Comparison of ENCODE assay signal across 8 cellular contexts in genomic region chr15:55197362-55197705, GRCh38. TPM values are rescaled to one million over a fixed set of nuclear protein-coding genes. Genes with fewer than 3 reads are reported as not detected.
DNase-seq lines count a peak whose midpoint lies in the region; ATAC-seq and TF ChIP-seq lines count a peak whose summit lies in the region.

No MANE protein-coding gene starts in this region.

- DNase-seq in SK-N-SH (no peak), kidney tubule cell (ENCODE audit: low spot score) (peak; percentile 9), mesothelial cell of epicardium (ENCODE audit: low spot score in 2 of 2, unreplicated experiment in 2 of 2) (no peak), nucleus accumbens (lab: John Stamatoyannopoulos, UW) (no peak), UCSD-AML1 (lab: John Stamatoyannopoulos, UW; ENCODE audit: unreplicated experiment) (no peak)
- no peak for DNase-seq in activated CD8-positive, alpha-beta memory T cell treated with anti-CD3 and anti-CD28 coated beads, Interleukin-2, amount 50 U/mL, for 4 hours

- peak overlapping the region; percentile 85 for H3K9ac ChIP-seq in SK-N-SH

- ATAC-seq in GM18505 (IDR thresholded peaks at IDR 0.05; ENCODE audit: unreplicated experiment) (peak; percentile 7), HG02623 (IDR thresholded peaks at IDR 0.05; ENCODE audit: unreplicated experiment) (peak; percentile 7)

- H3K4me3 ChIP-seq in SK-N-SH (ENCODE audit: low read depth in 2 of 2, low read length in 1 of 2) = peak overlapping the region; percentile 82 to 97

- H3K36me3 ChIP-seq in SK-N-SH (replicated peaks in 1 of 2; ENCODE audit: control insufficient read depth in 1 of 2, insufficient read depth in 2 of 2, low read length in 1 of 2) = peaks cover 9 to 13% of the 10 kb centered on the region in 2 experiments

- peaks cover 10% of the 10 kb centered on the region for H3F3A ChIP-seq in SK-N-SH (replicated peaks; ENCODE audit: insufficient read depth)

- H3K9me2 ChIP-seq in SK-N-SH = no peaks in the 10 kb centered on the region; the same call in 1 of the 2 replicates

- H4K20me1 ChIP-seq in SK-N-SH (ENCODE audit: insufficient read depth) = peaks cover 33% of the 10 kb centered on the region

- 2% methylated on average over 10 of the region's 10 CpGs for WGBS in SK-N-SH (ENCODE audit: low lambda C conversion rate)

- CTCF ChIA-PET in SK-N-SH (lab: Yijun Ruan, JAX) = interaction anchor here (0.8 to 2.3 kb wide), 9 partner anchors 15 to 648 kb away, joined by 3 to 6 read pairs (median 3); no protein-coding TSS in a partner anchor

- no peak for TF ChIP-seq EP300 in SK-N-SH (IDR thresholded peaks at IDR 0.05; ENCODE audit: borderline replicate concordance in 1 of 2, low read depth in 1 of 2, low read length in 1 of 2)

- no peak overlapping the region for H3K4me3 Mint-ChIP-seq in mesothelial cell of epicardium

- no peaks in the 10 kb centered on the region for H3K9me3 ChIP-seq in SK-N-SH

- H3K4me2 ChIP-seq in SK-N-SH = peak overlapping the region; percentile 82

- H3K9me3 Mint-ChIP-seq in mesothelial cell of epicardium = peaks cover 7% of the 10 kb centered on the region

- H3K79me2 ChIP-seq in SK-N-SH (ENCODE audit: insufficient read depth) = peaks cover 44% of the 10 kb centered on the region

- no peak overlapping the region for H3K27ac Mint-ChIP-seq in mesothelial cell of epicardium

- H2AFZ ChIP-seq in SK-N-SH (ENCODE audit: low read depth) = peak overlapping the region; percentile 93

- POLR2A ChIA-PET in SK-N-SH (lab: Yijun Ruan, JAX) = interaction anchor here (0.9 to 1.0 kb wide), 2 partner anchors 13 to 122 kb away, joined by 3 to 5 read pairs; partner anchors contain the start of genes PIGB and PIGBOS1

- no peak for TF ChIP-seq RAD21 in SK-N-SH (IDR thresholded peaks at IDR 0.05; ENCODE audit: low read length)

- TF ChIP-seq CTCF in SK-N-SH (IDR thresholded peaks at IDR 0.05) = 0 out of 2 replicates have a peak, but pooled peaks have one; percentile 9
- TF ChIP-seq CTCF in mesothelial cell of epicardium (IDR thresholded peaks at IDR 0.05; ENCODE audit: unreplicated experiment) = no peak

- peaks cover 6% of the 10 kb centered on the region for H3K4me1 Mint-ChIP-seq in mesothelial cell of epicardium

- TF ChIP-seq POLR2A in GM18505 (IDR thresholded peaks at IDR 0.05; ENCODE audit: borderline replicate concordance, extremely low read depth, insufficient read depth, insufficient read length) = no peak

- peaks cover 5 to 11% of the 10 kb centered on the region in 2 experiments; a peak in 3 of 4 replicates for H3K4me1 ChIP-seq in SK-N-SH (ENCODE audit: control insufficient read depth in 1 of 2, insufficient read depth in 2 of 2, low read depth in 1 of 2, low read length in 1 of 2)

- H3K27me3 Mint-ChIP-seq in mesothelial cell of epicardium (ENCODE audit: low read depth) = no peaks in the 10 kb centered on the region

- H3K27ac ChIP-seq in SK-N-SH (ENCODE audit: low read depth in 2 of 2, low read length in 1 of 2) = peak overlapping the region; percentile 91 to 94

- H3K36me3 Mint-ChIP-seq in mesothelial cell of epicardium = peaks cover 2% of the 10 kb centered on the region

- H3K27me3 ChIP-seq in SK-N-SH (ENCODE audit: insufficient read depth) = no peaks in the 10 kb centered on the region

TF ChIP-seq in SK-N-SH, 30 proteins besides CTCF, POLR2A, EP300 and RAD21:
- TF ChIP-seq NRF1 (IDR thresholded peaks at IDR 0.05; ENCODE audit: low read depth, low read length) = no peak
- no peak for TF ChIP-seq ZBTB33 (IDR thresholded peaks at IDR 0.05; ENCODE audit: borderline replicate concordance, low read depth)
- no peak for TF ChIP-seq USF2 (IDR thresholded peaks at IDR 0.05; ENCODE audit: borderline replicate concordance, low read depth, low read length)
- no peak for TF ChIP-seq GABPA (IDR thresholded peaks at IDR 0.05; ENCODE audit: low read depth)
- TF ChIP-seq FOSL2 (IDR thresholded peaks at IDR 0.05; ENCODE audit: borderline replicate concordance, low read depth) = no peak
- no peak for TF ChIP-seq POLR2AphosphoS5 (IDR thresholded peaks at IDR 0.05; ENCODE audit: low read depth, low read length)
- TF ChIP-seq YY1 (IDR thresholded peaks at IDR 0.05; ENCODE audit: low read depth) = no peak
- no peak for TF ChIP-seq PBX3 (IDR thresholded peaks at IDR 0.05)
- no peak for TF ChIP-seq MAX (IDR thresholded peaks at IDR 0.05; ENCODE audit: low read depth)
- TF ChIP-seq SIN3A (IDR thresholded peaks at IDR 0.05; ENCODE audit: borderline replicate concordance, low read depth, low read length) = no peak
- no peak for TF ChIP-seq EZH2phosphoT487 (IDR thresholded peaks at IDR 0.05; ENCODE audit: borderline replicate concordance, low read depth)
- TF ChIP-seq TCF12 (IDR thresholded peaks at IDR 0.05) = no peak
- no peak for TF ChIP-seq RXRA (IDR thresholded peaks at IDR 0.05; ENCODE audit: borderline replicate concordance, low read depth)
- no peak for TF ChIP-seq ELF1 (IDR thresholded peaks at IDR 0.05)
- no peak for TF ChIP-seq REST (IDR thresholded peaks at IDR 0.05; ENCODE audit: low read depth, low read length)
TF ChIP-seq in SK-N-SH: peak in this region for 0.

RNA-seq across cellular contexts. Expression of gene RSL24D1, which starts 0.6 kb away (rescaled TPM):
- 24.3 and 32.1 TPM in 2 replicates for polyA plus RNA-seq in SK-N-SH (2012; rRNA removed)
- polyA plus RNA-seq in SK-N-SH (2012; cell fraction: cytosol; rRNA removed) = 46.4 and 78.3 TPM in 2 replicates
- 6.4 and 14.9 TPM in 2 replicates for polyA plus RNA-seq in SK-N-SH (2012; cell fraction: nucleus; rRNA removed)
- 74.6 to 78.8 TPM (median 75.1 TPM) in 3 replicates for total RNA-seq in mesothelial cell of epicardium
